ENCODE assay signal across 9 cellular contexts in genomic region chrX:110315541-110315940, GRCh38. TPM values are rescaled to one million over a fixed set of nuclear protein-coding genes. Genes with fewer than 3 reads are reported as not detected.
DNase-seq lines count a peak whose midpoint lies in the region; ATAC-seq, FAIRE-seq and TF ChIP-seq lines count a peak whose summit lies in the region.
"Had no signal": no experiment of that assay in that cellular context is flagged by ENCODE, and none has a peak within 500 bp of the region (broad histone marks: within the 10 kb centered on the region; RNA-seq: fewer than 3 reads in every experiment).

No MANE protein-coding gene starts in this region.

- no peak overlapping the region for H3K4ac ChIP-seq in mesenchymal stem cell (ENCODE audit: low read depth in 1 of 2, low read length in 2 of 2)

- intact Hi-C loops in activated CD8-positive, alpha-beta T cell treated with anti-CD3 and anti-CD28 coated beads for 36 hours (cut with micrococcal nuclease), result loop anchor here (10.0 kb wide), 1 partner anchor 151 kb away; no protein-coding TSS in a partner anchor
- intact Hi-C loops in stomach (cut with DNase I; ENCODE audit: low total_unique reads) (no loop called here), cardiac septum (cut with DNase I) (loop anchor here (5.0 kb wide), 1 partner anchor 133 kb away; no protein-coding TSS in a partner anchor)

- H3K4me3 Mint-ChIP-seq in activated CD8-positive, alpha-beta T cell treated with anti-CD3 and anti-CD28 coated beads for 36 hours, result peak overlapping the region; percentile 91
- H3K4me3 Mint-ChIP-seq: dendritic cell treated with granulocyte-macrophage colony-stimulating factor and Interleukin-4, amounts not matched to agents 40 ng/mL and 50 ng/mL, for 4 days had no signal

- H4K91ac ChIP-seq in mesenchymal stem cell (ENCODE audit: low read length), result no peak overlapping the region

- H3K4me2 ChIP-seq in mesenchymal stem cell (ENCODE audit: low read length, poor library complexity, severe bottlenecking), result peak overlapping the region; percentile 34

- TF ChIP-seq CTCF in activated CD8-positive, alpha-beta T cell treated with anti-CD3 and anti-CD28 coated beads for 36 hours (IDR thresholded peaks at IDR 0.05), result no peak
- no peak for TF ChIP-seq CTCF in Peyer's patch (IDR thresholded peaks at IDR 0.05)
- no peak for TF ChIP-seq CTCF in stomach (IDR thresholded peaks at IDR 0.05)

- no peak for TF ChIP-seq POLR2A in H54 (IDR thresholded peaks at IDR 0.05; ENCODE audit: low read depth, low read length)
- no peak for TF ChIP-seq POLR2A in Peyer's patch (IDR thresholded peaks at IDR 0.05)
- no peak for TF ChIP-seq POLR2A in stomach (IDR thresholded peaks at IDR 0.05)

- POLR2A ChIA-PET in activated CD8-positive, alpha-beta T cell treated with anti-CD3 and anti-CD28 coated beads for 36 hours (lab: Charles Lee), result no interaction called here

- no peak overlapping the region for H2BK12ac ChIP-seq in mesenchymal stem cell (ENCODE audit: low read length in 2 of 2)

- no peak for TF ChIP-seq EP300 in stomach (IDR thresholded peaks at IDR 0.05)

- no peak overlapping the region for H4K8ac ChIP-seq in mesenchymal stem cell (ENCODE audit: low read length)

- peak overlapping the region in 1 of 2 experiments; percentile 83 for H3K4me3 ChIP-seq in mesenchymal stem cell (ENCODE audit: insufficient read depth in 1 of 2, low read depth in 1 of 2, low read length in 2 of 2)
- H3K4me3 ChIP-seq in Peyer's patch, result no peak overlapping the region
- peak overlapping the region in 1 of 4 donors; percentile 68 for H3K4me3 ChIP-seq in stomach

- no peaks in the 10 kb centered on the region for H3K9me3 Mint-ChIP-seq in activated CD8-positive, alpha-beta T cell treated with anti-CD3 and anti-CD28 coated beads for 36 hours
- H3K9me3 Mint-ChIP-seq: dendritic cell treated with granulocyte-macrophage colony-stimulating factor and Interleukin-4, amounts not matched to agents 40 ng/mL and 50 ng/mL, for 4 days had no signal

- H2AFZ ChIP-seq in mesenchymal stem cell (ENCODE audit: low read depth, low read length), result no peak overlapping the region

- H3K18ac ChIP-seq in mesenchymal stem cell (ENCODE audit: low read depth in 1 of 2, low read length in 2 of 2), result no peak overlapping the region

- DNase-seq in H54 (ENCODE audit: insufficient read length, low spot score) (no peak), mesenchymal stem cell (no peak), Peyer's patch (no peak), stomach (no peak), cardiac septum (ENCODE audit: low spot score) (no peak), 8988T (no peak)
- no peak for DNase-seq in activated CD8-positive, alpha-beta T cell treated with anti-CD3 and anti-CD28 coated beads for 36 hours

- H3K27me3 Mint-ChIP-seq in activated CD8-positive, alpha-beta T cell treated with anti-CD3 and anti-CD28 coated beads for 36 hours, result no peaks in the 10 kb centered on the region

- peaks cover 53% of the 10 kb centered on the region for H3K4me1 Mint-ChIP-seq in activated CD8-positive, alpha-beta T cell treated with anti-CD3 and anti-CD28 coated beads for 36 hours (ENCODE audit: low read depth)

- no peak overlapping the region for H2BK5ac ChIP-seq in mesenchymal stem cell (ENCODE audit: low read depth, low read length, poor library complexity, severe bottlenecking)

- H3K27me3 ChIP-seq in mesenchymal stem cell (ENCODE audit: control insufficient read depth in 1 of 2, insufficient read depth in 1 of 2, low read length in 2 of 2) (peaks cover 0 to 9% of the 10 kb centered on the region in 2 experiments), Peyer's patch (no peaks in the 10 kb centered on the region), stomach (no peaks in the 10 kb centered on the region)

- ATAC-seq in activated CD8-positive, alpha-beta T cell treated with anti-CD3 and anti-CD28 coated beads for 36 hours, result no peak

- CTCF ChIA-PET in activated CD8-positive, alpha-beta T cell treated with anti-CD3 and anti-CD28 coated beads for 36 hours (lab: Charles Lee), result interaction anchor here (1.7 kb wide), 1 partner anchor 155 kb away, joined by 7 read pairs; no protein-coding TSS in a partner anchor

- H3K4me1 ChIP-seq in ES-I3 (ENCODE audit: insufficient read depth, low read length) (peaks cover 26% of the 10 kb centered on the region), mesenchymal stem cell (ENCODE audit: control insufficient read depth, insufficient read depth, low read depth, low read length) (no peaks in the 10 kb centered on the region), Peyer's patch (no peaks in the 10 kb centered on the region), stomach (peaks cover 0 to 15% (median 4%) of the 10 kb centered on the region in 4 donors)

- no peak overlapping the region for H3K23ac ChIP-seq in mesenchymal stem cell (ENCODE audit: low read length in 2 of 2)

- peak; percentile 45 for FAIRE-seq in H54 (lab: Jason Lieb, UNC)

- no peaks in the 10 kb centered on the region for H3K36me3 Mint-ChIP-seq in activated CD8-positive, alpha-beta T cell treated with anti-CD3 and anti-CD28 coated beads for 36 hours (ENCODE audit: low read depth)

- no peak overlapping the region for H2AK5ac ChIP-seq in mesenchymal stem cell (ENCODE audit: low read length, severe bottlenecking)

- no peaks in the 10 kb centered on the region for H3K79me1 ChIP-seq in mesenchymal stem cell (replicated peaks; ENCODE audit: low read length, poor library complexity, severe bottlenecking)

- 94% methylated on average over 1 of the region's 1 CpG for WGBS in mesenchymal stem cell
- 59 to 93% (median 77%) methylated on average over 1 of the region's 1 CpG for WGBS in stomach, 5 donors

- no peak overlapping the region for H3K27ac Mint-ChIP-seq in activated CD8-positive, alpha-beta T cell treated with anti-CD3 and anti-CD28 coated beads for 36 hours
- H3K27ac Mint-ChIP-seq: dendritic cell treated with granulocyte-macrophage colony-stimulating factor and Interleukin-4, amounts not matched to agents 40 ng/mL and 50 ng/mL, for 4 days had no signal

- H3K9ac ChIP-seq in ES-I3 (ENCODE audit: low read depth, low read length) (peak overlapping the region; percentile 63; the same call in 1 of the 2 replicates), mesenchymal stem cell (ENCODE audit: low read length) (peak overlapping the region; percentile 94)

- no peaks in the 10 kb centered on the region for H3K9me3 ChIP-seq in ES-I3 (ENCODE audit: control insufficient read depth, insufficient read depth, low read length)
- no peaks in the 10 kb centered on the region for H3K9me3 ChIP-seq in mesenchymal stem cell (ENCODE audit: control insufficient read depth, low read length)
- H3K9me3 ChIP-seq in Peyer's patch, result no peaks in the 10 kb centered on the region
- no peaks in the 10 kb centered on the region for H3K9me3 ChIP-seq in stomach

- no peak overlapping the region for H2BK120ac ChIP-seq in mesenchymal stem cell (ENCODE audit: low read depth, low read length)

- no peak overlapping the region for H3K14ac ChIP-seq in mesenchymal stem cell (ENCODE audit: low read length in 2 of 2)

- H3K36me3 ChIP-seq in ES-I3 (ENCODE audit: insufficient read depth, low read length), result no peaks in the 10 kb centered on the region
- H3K36me3 ChIP-seq in mesenchymal stem cell (ENCODE audit: control insufficient read depth in 1 of 2, insufficient read depth in 2 of 2, low read depth in 1 of 2, low read length in 2 of 2), result no peaks in the 10 kb centered on the region
- H3K36me3 ChIP-seq in Peyer's patch, result no peaks in the 10 kb centered on the region
- H3K36me3 ChIP-seq in stomach, result no peaks in the 10 kb centered on the region

- no peak overlapping the region for H2BK15ac ChIP-seq in mesenchymal stem cell (ENCODE audit: low read depth, poor library complexity, severe bottlenecking)

- H3K27ac ChIP-seq in mesenchymal stem cell (ENCODE audit: low read length, poor library complexity, severe bottlenecking) (no peak overlapping the region), Peyer's patch (no peak overlapping the region), stomach (no peak overlapping the region)

RNA-seq across cellular contexts. Expression of gene AMMECR1, which starts 2.3 kb away (rescaled TPM):
- total RNA-seq in activated CD8-positive, alpha-beta T cell treated with anti-CD3 and anti-CD28 coated beads for 36 hours, result 1 to 10 TPM; 7.6 to 8.4 TPM
- 13.7 TPM for polyA plus RNA-seq in mesenchymal stem cell (2013, experiment 1 of 2)
- 14.4 TPM for polyA plus RNA-seq in mesenchymal stem cell (2013, experiment 2 of 2)
- 1 to 10 TPM; 7.4 to 10.0 (median 8.2) TPM for total RNA-seq in Peyer's patch
- total RNA-seq in stomach, result 10 to 100 TPM in 2 of 5 donors, 1 to 10 TPM in 2, under 1 TPM in 1; 0.45 to 28.7 (median 7.8) TPM
- 1 to 10 TPM; 2.3 to 3.1 (median 2.9) TPM for polyA plus RNA-seq in stomach
- 1.5 TPM for total RNA-seq in cardiac septum

RNA-seq across cellular contexts. Expression of gene RTL9, which starts 43.1 kb away (rescaled TPM):
- not detected for total RNA-seq in activated CD8-positive, alpha-beta T cell treated with anti-CD3 and anti-CD28 coated beads for 36 hours
- polyA plus RNA-seq in mesenchymal stem cell (2013, experiment 1 of 2), result 0.33 TPM
- polyA plus RNA-seq in mesenchymal stem cell (2013, experiment 2 of 2), result 0.49 TPM
- total RNA-seq in Peyer's patch (not detected), stomach (under 1 TPM in 1 of 5 donors, not detected in 4; under 0.01 TPM), cardiac septum (0.35 TPM)
- not detected for polyA plus RNA-seq in stomach
